1 cellular context compared by ENCODE assay signal in genomic region chr1:20696397-20697333, GRCh38.
TF ChIP-seq lines count a peak whose summit lies in the region.

No MANE protein-coding gene starts in this region.

TF ChIP-seq in K562, 482 proteins besides CTCF, POLR2A, EP300 and RAD21 (continued from another document and continues in another):
- TF ChIP-seq SREBF1 (IDR thresholded peaks at IDR 0.05; ENCODE audit: borderline replicate concordance, low read depth, low read length) (no peak), ZC3H8 (IDR thresholded peaks at IDR 0.05) (no peak), PATZ1 (CRISPR knock-in tag; IDR thresholded peaks at IDR 0.05; ENCODE audit: borderline replicate concordance) (no peak), EP400 (IDR thresholded peaks at IDR 0.05) (no peak; the same call in 1 of the 2 replicates), ZNF639 (CRISPR knock-in tag; conservative IDR thresholded peaks at IDR 0.05 in 1 of 2, IDR thresholded peaks at IDR 0.05 in 1 of 2) (no peak), HNRNPK (IDR thresholded peaks at IDR 0.05; ENCODE audit: low read depth, low read length, poor library complexity, severe bottlenecking) (no peak), CBX1 (IDR thresholded peaks at IDR 0.05; ENCODE audit: low read depth) (0 out of 2 replicates have a peak, but pooled peaks have one; percentile 27), PRPF4 (IDR thresholded peaks at IDR 0.05; ENCODE audit: insufficient read depth, low read depth, low read length, poor library complexity, severe bottlenecking) (no peak), SOX6 (IDR thresholded peaks at IDR 0.05) (no peak), DPF2 (IDR thresholded peaks at IDR 0.05) (no peak), ZNF232 (CRISPR knock-in tag; IDR thresholded peaks at IDR 0.05) (0 out of 2 replicates have a peak, but pooled peaks have one; percentile 25), MTF1 (CRISPR knock-in tag; IDR thresholded peaks at IDR 0.05; ENCODE audit: borderline replicate concordance) (no peak), CXXC5 (CRISPR knock-in tag; IDR thresholded peaks at IDR 0.05) (peak; percentile 82), ZBTB5 (IDR thresholded peaks at IDR 0.05) (no peak), ZHX1 (conservative IDR thresholded peaks at IDR 0.05; ENCODE audit: low read length) (no peak), ESRRA (IDR thresholded peaks at IDR 0.05; ENCODE audit: borderline replicate concordance, low read depth) (0 out of 2 replicates have a peak, but pooled peaks have one; percentile 11), POLR2AphosphoS2 (IDR thresholded peaks at IDR 0.05; ENCODE audit: low read length) (no peak), ZNF717 (CRISPR knock-in tag; IDR thresholded peaks at IDR 0.05) (no peak), FOXK2 (conservative IDR thresholded peaks at IDR 0.05 in 1 of 2, IDR thresholded peaks at IDR 0.05 in 1 of 2; ENCODE audit: low read depth in 2 of 2) (no peak), RFX1 (IDR thresholded peaks at IDR 0.05) (no peak), MAX (CRISPR knock-in tag; IDR thresholded peaks at IDR 0.05) (peak; percentile 84), PURB (CRISPR knock-in tag; IDR thresholded peaks at IDR 0.05; ENCODE audit: low read depth) (no peak), SNRNP70 (optimal IDR thresholded peaks at IDR 0.05; ENCODE audit: low read depth, low read length) (no peak), ZNF354B (CRISPR knock-in tag; IDR thresholded peaks at IDR 0.05) (no peak), HSF4 (CRISPR knock-in tag; IDR thresholded peaks at IDR 0.05; ENCODE audit: borderline replicate concordance) (no peak), CC2D1A (IDR thresholded peaks at IDR 0.05) (peak; percentile 95), ZBTB17 (CRISPR knock-in tag; IDR thresholded peaks at IDR 0.05) (no peak), HEY1 (CRISPR knock-in tag; IDR thresholded peaks at IDR 0.05; ENCODE audit: borderline replicate concordance) (no peak), E2F4 (CRISPR knock-in tag; IDR thresholded peaks at IDR 0.05; ENCODE audit: low read depth) (no peak), ZBTB7A (IDR thresholded peaks at IDR 0.05; ENCODE audit: borderline replicate concordance, control insufficient read depth, low read depth, low read length) (peak; percentile 67; the same call in 1 of the 2 replicates), ZNF449 (CRISPR knock-in tag; IDR thresholded peaks at IDR 0.05) (no peak), ZNF551 (CRISPR knock-in tag; IDR thresholded peaks at IDR 0.05) (no peak), STAG1 (CRISPR knock-in tag; IDR thresholded peaks at IDR 0.05; ENCODE audit: borderline replicate concordance) (peak; percentile 98), ZNF707 (CRISPR knock-in tag; conservative IDR thresholded peaks at IDR 0.05) (no peak), TFAM (CRISPR knock-in tag; conservative IDR thresholded peaks at IDR 0.05) (no peak), ZNF830 (CRISPR knock-in tag; IDR thresholded peaks at IDR 0.05) (no peak; the same call in 1 of the 2 replicates), FOSL1 (tag; conservative IDR thresholded peaks at IDR 0.05) (0 out of 2 replicates have a peak, but pooled peaks have one; percentile 26), ZNF766 (CRISPR knock-in tag; conservative IDR thresholded peaks at IDR 0.05) (no peak), CBX3 (IDR thresholded peaks at IDR 0.05; ENCODE audit: borderline replicate concordance in 1 of 2, low read length in 2 of 2) (no peak), TARDBP (IDR thresholded peaks at IDR 0.05) (no peak), EWSR1 (IDR thresholded peaks at IDR 0.05; ENCODE audit: borderline replicate concordance, low read depth, partially characterized antibody) (no peak), NONO (IDR thresholded peaks at IDR 0.05; ENCODE audit: low read depth in 2 of 2, low read length in 1 of 2) (0 out of 4 replicates have a peak, but pooled peaks of 1 of the 2 experiments have one; percentile 30), E2F3 (CRISPR knock-in tag; IDR thresholded peaks at IDR 0.05) (no peak), RAD51 (IDR thresholded peaks at IDR 0.05; ENCODE audit: borderline replicate concordance, low read depth) (peak; percentile 90), NCOA2 (IDR thresholded peaks at IDR 0.05; ENCODE audit: partially characterized antibody in 2 of 2) (no peak), RFX5 (IDR thresholded peaks at IDR 0.05; ENCODE audit: low read depth, low read length) (no peak), ZBTB34 (CRISPR knock-in tag; IDR thresholded peaks at IDR 0.05) (no peak), ZBTB2 (IDR thresholded peaks at IDR 0.05) (no peak), ZSCAN32 (CRISPR knock-in tag; IDR thresholded peaks at IDR 0.05) (no peak), NR3C1 (CRISPR knock-in tag; IDR thresholded peaks at IDR 0.05) (no peak), EHMT2 (IDR thresholded peaks at IDR 0.05) (no peak), ZBTB12 (CRISPR knock-in tag; IDR thresholded peaks at IDR 0.05) (no peak), ZNF436 (CRISPR knock-in tag; IDR thresholded peaks at IDR 0.05) (no peak)
